In the genomic region with DNA sequence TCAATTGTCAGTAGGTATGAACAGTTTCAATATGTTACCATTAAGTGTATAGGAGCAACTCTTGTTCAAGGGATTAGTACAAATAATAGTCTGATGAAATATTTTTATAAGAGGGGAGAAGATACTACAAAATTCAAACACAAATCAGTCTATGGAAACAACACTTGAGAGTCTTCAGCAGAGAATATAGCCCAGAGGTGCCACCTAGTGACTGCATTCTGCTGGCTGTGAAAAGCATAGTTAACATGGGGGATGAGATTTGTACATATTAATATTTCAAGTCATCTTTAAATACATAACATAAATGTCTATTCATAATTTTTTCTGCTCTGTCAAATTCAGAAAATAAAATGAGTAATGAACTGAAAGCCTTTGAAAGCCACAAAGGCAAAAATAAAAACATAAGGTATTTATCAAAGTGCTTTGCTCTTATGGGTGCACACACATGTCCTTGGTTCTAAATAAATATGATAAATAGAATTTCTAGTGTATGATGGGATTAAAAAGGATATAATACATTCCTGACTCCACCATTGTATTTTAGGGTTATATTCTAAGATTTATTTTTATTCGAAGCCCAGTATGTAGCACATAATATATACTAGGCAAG, we compare ENCODE assay signal across 8 cellular contexts.
DNase-seq lines count a peak whose midpoint lies in the region; ATAC-seq and TF ChIP-seq lines count a peak whose summit lies in the region.

No MANE protein-coding gene starts in this region.

- no peaks in the 10 kb centered on the region for H3K27me3 ChIP-seq in GM06990 (replicated peaks; ENCODE audit: control insufficient read depth, insufficient read depth, low read length)
- no peaks in the 10 kb centered on the region for H3K27me3 ChIP-seq in PC-9 (ENCODE audit: insufficient read depth, low read depth)
- no peaks in the 10 kb centered on the region for H3K27me3 ChIP-seq in esophagus muscularis mucosa

- no peaks in the 10 kb centered on the region for H3K4me1 Mint-ChIP-seq in neural crest cell
- H3K4me1 Mint-ChIP-seq in activated T-helper 2 cell treated with anti-CD3 and anti-CD28 coated beads, Interferon-gamma antibody, Interleukin-2, Interleukin-4, amounts not matched to agents 10 μg/mL and 5 μg/mL and 100 μg/mL, durations not matched to agents 14 hours and 24 hours and 36 hours (ENCODE audit: low read depth), result no peaks in the 10 kb centered on the region
- no peaks in the 10 kb centered on the region for H3K4me1 Mint-ChIP-seq in activated CD4-positive, alpha-beta T cell treated with anti-CD3 and anti-CD28 coated beads, Interleukin-2, amount 10 ng/mL, durations not matched to agents 7 days and 5 days

- H3K27ac ChIP-seq in PC-9, result no peak overlapping the region
- no peak overlapping the region for H3K27ac ChIP-seq in esophagus muscularis mucosa (replicated peaks in 1 of 4)

- DNase-seq in GM06990 (ENCODE audit: extremely low read depth, insufficient read length) (no peak), PC-9 (peak in 1 of 2 experiments; percentile 14), esophagus muscularis mucosa (ENCODE audit: extremely low spot score) (no peak), neural crest cell (ENCODE audit: low read depth, low spot score) (peak; percentile 16)
- DNase-seq in activated T-helper 2 cell treated with anti-CD3 and anti-CD28 coated beads, Interferon-gamma antibody, Interleukin-2, Interleukin-4, amounts not matched to agents 10 μg/mL and 5 μg/mL and 100 μg/mL, durations not matched to agents 14 hours and 24 hours and 36 hours (ENCODE audit: low spot score), result no peak
- DNase-seq in activated CD4-positive, alpha-beta T cell treated with anti-CD3 and anti-CD28 coated beads, Interleukin-2, amount 10 ng/mL, durations not matched to agents 7 days and 5 days, result no peak

- H2AFZ ChIP-seq in PC-9, result no peak overlapping the region

- no peak overlapping the region for H3K4me3 Mint-ChIP-seq in neural crest cell
- H3K4me3 Mint-ChIP-seq in activated T-helper 2 cell treated with anti-CD3 and anti-CD28 coated beads, Interferon-gamma antibody, Interleukin-2, Interleukin-4, amounts not matched to agents 10 μg/mL and 5 μg/mL and 100 μg/mL, durations not matched to agents 14 hours and 24 hours and 36 hours (ENCODE audit: low read depth), result no peak overlapping the region
- H3K4me3 Mint-ChIP-seq in activated CD4-positive, alpha-beta T cell treated with anti-CD3 and anti-CD28 coated beads, Interleukin-2, amount 10 ng/mL, durations not matched to agents 7 days and 5 days, result no peak overlapping the region

- H3K9me3 ChIP-seq in PC-9 (ENCODE audit: insufficient read depth, low read depth) (no peaks in the 10 kb centered on the region), esophagus muscularis mucosa (no peaks in the 10 kb centered on the region)

- ATAC-seq in HG03565 (IDR thresholded peaks at IDR 0.05; ENCODE audit: unreplicated experiment) (peak; percentile 59), GM21381 (IDR thresholded peaks at IDR 0.05; ENCODE audit: unreplicated experiment) (no peak)

- H3K27me3 Mint-ChIP-seq in neural crest cell (ENCODE audit: low read depth), result peaks cover 10% of the 10 kb centered on the region
- H3K27me3 Mint-ChIP-seq in activated T-helper 2 cell treated with anti-CD3 and anti-CD28 coated beads, Interferon-gamma antibody, Interleukin-2, Interleukin-4, amounts not matched to agents 10 μg/mL and 5 μg/mL and 100 μg/mL, durations not matched to agents 14 hours and 24 hours and 36 hours (ENCODE audit: low read depth), result no peaks in the 10 kb centered on the region
- no peaks in the 10 kb centered on the region for H3K27me3 Mint-ChIP-seq in activated CD4-positive, alpha-beta T cell treated with anti-CD3 and anti-CD28 coated beads, Interleukin-2, amount 10 ng/mL, durations not matched to agents 7 days and 5 days

- no peak overlapping the region for H3K4me2 ChIP-seq in PC-9

- TF ChIP-seq POLR2A in esophagus muscularis mucosa (IDR thresholded peaks at IDR 0.05; ENCODE audit: low read depth), result no peak

- H3K4me1 ChIP-seq in PC-9 (replicated peaks; ENCODE audit: insufficient read depth) (no peaks in the 10 kb centered on the region), esophagus muscularis mucosa (no peaks in the 10 kb centered on the region)

- no peaks in the 10 kb centered on the region for H4K20me1 ChIP-seq in PC-9 (ENCODE audit: insufficient read depth)

- POLR2A ChIA-PET in PC-9 (lab: Charles Lee; ENCODE audit: unreplicated experiment), result no interaction called here
- POLR2A ChIA-PET in activated CD4-positive, alpha-beta T cell treated with anti-CD3 and anti-CD28 coated beads, Interleukin-2, amount 10 ng/mL, durations not matched to agents 7 days and 5 days (lab: Charles Lee), result no interaction called here

- H3K27ac Mint-ChIP-seq in neural crest cell (ENCODE audit: unreplicated experiment), result no peak overlapping the region
- H3K27ac Mint-ChIP-seq in activated T-helper 2 cell treated with anti-CD3 and anti-CD28 coated beads, Interferon-gamma antibody, Interleukin-2, Interleukin-4, amounts not matched to agents 10 μg/mL and 5 μg/mL and 100 μg/mL, durations not matched to agents 14 hours and 24 hours and 36 hours, result no peak overlapping the region
- no peak overlapping the region for H3K27ac Mint-ChIP-seq in activated CD4-positive, alpha-beta T cell treated with anti-CD3 and anti-CD28 coated beads, Interleukin-2, amount 10 ng/mL, durations not matched to agents 7 days and 5 days

- WGBS in esophagus muscularis mucosa, result 82% methylated on average over 1 of the region's 1 CpG

- H3K4me3 ChIP-seq in GM06990 (replicated peaks; ENCODE audit: low read depth, low read length) (no peak overlapping the region), PC-9 (no peak overlapping the region), esophagus muscularis mucosa (no peak overlapping the region)

- H3K36me3 Mint-ChIP-seq in neural crest cell (ENCODE audit: low read depth), result no peaks in the 10 kb centered on the region
- H3K36me3 Mint-ChIP-seq in activated T-helper 2 cell treated with anti-CD3 and anti-CD28 coated beads, Interferon-gamma antibody, Interleukin-2, Interleukin-4, amounts not matched to agents 10 μg/mL and 5 μg/mL and 100 μg/mL, durations not matched to agents 14 hours and 24 hours and 36 hours (ENCODE audit: low read depth), result no peaks in the 10 kb centered on the region
- H3K36me3 Mint-ChIP-seq in activated CD4-positive, alpha-beta T cell treated with anti-CD3 and anti-CD28 coated beads, Interleukin-2, amount 10 ng/mL, durations not matched to agents 7 days and 5 days (ENCODE audit: low read depth), result no peaks in the 10 kb centered on the region

- no peaks in the 10 kb centered on the region for H3K79me2 ChIP-seq in PC-9 (ENCODE audit: low read depth)

- CTCF ChIA-PET in PC-9 (lab: Charles Lee), result no interaction called here
- CTCF ChIA-PET in activated CD4-positive, alpha-beta T cell treated with anti-CD3 and anti-CD28 coated beads, Interleukin-2, amount 10 ng/mL, durations not matched to agents 7 days and 5 days (lab: Charles Lee), result no interaction called here

- no peaks in the 10 kb centered on the region for H3K9me2 ChIP-seq in PC-9 (ENCODE audit: insufficient read depth)

- TF ChIP-seq EP300 in esophagus muscularis mucosa (IDR thresholded peaks at IDR 0.05), result no peak

- peak; percentile 62 for TF ChIP-seq CTCF in GM06990 (IDR thresholded peaks at IDR 0.05; ENCODE audit: insufficient read depth, low read length, poor library complexity, severe bottlenecking)
- TF ChIP-seq CTCF in PC-9 (conservative IDR thresholded peaks at IDR 0.05), result peak; percentile 59
- TF ChIP-seq CTCF in esophagus muscularis mucosa (IDR thresholded peaks at IDR 0.05), result peak; percentile 37 to 56 (median 51)
- TF ChIP-seq CTCF in neural crest cell (conservative IDR thresholded peaks at IDR 0.05), result peak; percentile 75

- no TSS peak for BruUV-seq in PC-9 (replicated peaks; lab: Mats Ljungman, UMichigan)

- H3K9me3 Mint-ChIP-seq in neural crest cell, result no peaks in the 10 kb centered on the region
- H3K9me3 Mint-ChIP-seq in activated T-helper 2 cell treated with anti-CD3 and anti-CD28 coated beads, Interferon-gamma antibody, Interleukin-2, Interleukin-4, amounts not matched to agents 10 μg/mL and 5 μg/mL and 100 μg/mL, durations not matched to agents 14 hours and 24 hours and 36 hours, result no peaks in the 10 kb centered on the region
- no peaks in the 10 kb centered on the region for H3K9me3 Mint-ChIP-seq in activated CD4-positive, alpha-beta T cell treated with anti-CD3 and anti-CD28 coated beads, Interleukin-2, amount 10 ng/mL, durations not matched to agents 7 days and 5 days

- no peaks in the 10 kb centered on the region for H3K36me3 ChIP-seq in GM06990 (ENCODE audit: control insufficient read depth, insufficient read depth, low read length)
- H3K36me3 ChIP-seq in PC-9 (ENCODE audit: low read depth), result no peaks in the 10 kb centered on the region
- no peaks in the 10 kb centered on the region for H3K36me3 ChIP-seq in esophagus muscularis mucosa

- no peaks in the 10 kb centered on the region for H3F3A ChIP-seq in PC-9 (ENCODE audit: insufficient read depth, low read depth)

- intact Hi-C loops in PC-9 (cut with micrococcal nuclease; ENCODE audit: unreplicated experiment) (loop anchor here (2.0 to 5.0 kb wide), 3 partner anchors 325 to 439 kb away; partner anchors contain the start of gene ZRANB2), esophagus muscularis mucosa (cut with DNase I) (no loop called here)
- intact Hi-C loops in activated T-helper 2 cell treated with anti-CD3 and anti-CD28 coated beads, Interferon-gamma antibody, Interleukin-2, Interleukin-4, amounts not matched to agents 10 μg/mL and 5 μg/mL and 100 μg/mL, durations not matched to agents 14 hours and 24 hours and 36 hours (cut with micrococcal nuclease), result no loop called here
